ENCODE assay signal across 24 cellular contexts in genomic region chr3:139129892-139130291, GRCh38.
"Had no signal": no experiment of that assay in that cellular context is flagged by ENCODE, and none has a peak within 500 bp of the region (broad histone marks: within the 10 kb centered on the region; RNA-seq: fewer than 3 reads in every experiment).

No MANE protein-coding gene starts in this region.

- H3K79me2 ChIP-seq: hepatocyte had no signal

- H3K27me3 ChIP-seq: dorsolateral prefrontal cortex, foreskin keratinocyte, gastroesophageal sphincter, heart left ventricle, hepatocyte, left lung, neural progenitor cell, right atrium auricular region, tibial nerve, upper lobe of left lung, vagina had no signal

- H3K4me1 ChIP-seq: foreskin keratinocyte, gastroesophageal sphincter, heart left ventricle, left lung, neural progenitor cell, prostate gland, right atrium auricular region, tibial nerve, upper lobe of left lung, vagina had no signal

- ATAC-seq: foreskin keratinocyte; gastroesophageal sphincter; heart left ventricle; left cardiac atrium; left lung; mucosa of descending colon; naive thymus-derived CD4-positive, alpha-beta T cell; sciatic nerve; stimulated activated memory B cell treated with anti-CD40 and anti-IgM and Interleukin-4, amounts not matched to agents 10 μg/mL and 1 μg/mL and 100 μg/mL, for 72 hours; stimulated activated naive CD8-positive, alpha-beta T cell treated with anti-CD3 and anti-CD28 coated beads, Interleukin-15, Interleukin-2, amounts not matched to agents 100 U/mL and 50 U/mL, for 24 hours had no signal

- DNase-seq: dorsolateral prefrontal cortex; effector CD4-positive, alpha-beta T cell; foreskin keratinocyte; heart left ventricle; left cardiac atrium; left lung; mesenchymal stem cell; mucosa of descending colon; naive thymus-derived CD4-positive, alpha-beta T cell; stimulated activated CD4-positive, alpha-beta T cell treated with anti-CD3 and anti-CD28 coated beads, Interleukin-2, amount 100 ng/mL, for 24 hours; stimulated activated CD4-positive, alpha-beta T cell treated with anti-CD3 and anti-CD28 coated beads, Interleukin-4, amount 100 ng/mL, for 4 hours; stimulated activated naive CD8-positive, alpha-beta T cell treated with anti-CD3 and anti-CD28 coated beads, Interleukin-15, Interleukin-2, amounts not matched to agents 100 U/mL and 50 U/mL, for 24 hours; substantia nigra; upper lobe of left lung had no signal

- H3K27ac ChIP-seq: dorsolateral prefrontal cortex, foreskin keratinocyte, gastroesophageal sphincter, heart left ventricle, hepatocyte, left lung, neural progenitor cell, prostate gland, right atrium auricular region, thoracic aorta, tibial nerve, upper lobe of left lung, vagina had no signal

- H3K36me3 ChIP-seq: gastroesophageal sphincter, heart left ventricle, left lung, neural progenitor cell, prostate gland, right atrium auricular region, thoracic aorta, tibial nerve, upper lobe of left lung, vagina had no signal

- H3K9me3 ChIP-seq: gastroesophageal sphincter, heart left ventricle, left lung, mucosa of descending colon, prostate gland, right atrium auricular region, thoracic aorta, tibial nerve, upper lobe of left lung, vagina had no signal

- H3K4me3 ChIP-seq: dorsolateral prefrontal cortex, gastroesophageal sphincter, heart left ventricle, hepatocyte, left lung, mucosa of descending colon, neural progenitor cell, prostate gland, right atrium auricular region, thoracic aorta, tibial nerve, upper lobe of left lung, vagina had no signal

- H2AFZ ChIP-seq: hepatocyte, neural progenitor cell had no signal

- H3K4me2 ChIP-seq: hepatocyte, neural progenitor cell had no signal
